32 cellular contexts compared by ENCODE assay signal in the genomic region with DNA sequence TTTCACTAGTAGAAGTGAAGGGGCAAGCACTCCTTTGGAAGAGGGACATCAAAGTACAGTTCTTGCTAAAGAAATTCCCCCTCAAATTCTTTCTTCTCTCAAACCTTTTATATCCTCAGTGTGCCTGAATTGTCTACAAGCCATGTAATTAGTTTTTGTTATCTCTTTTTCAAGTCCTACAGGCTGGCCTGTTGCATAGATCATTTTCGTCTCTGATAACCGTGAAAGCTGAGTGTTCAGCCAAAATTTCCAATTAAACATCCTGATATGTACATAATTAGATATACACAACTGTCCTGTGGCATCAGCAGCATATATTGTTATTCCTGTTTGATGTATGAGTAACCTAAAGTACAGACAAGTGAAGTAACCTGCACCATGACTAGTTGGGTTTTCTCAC.
"Had no signal": no experiment of that assay in that cellular context is flagged by ENCODE, and none has a peak within 500 bp of the region (broad histone marks: within the 10 kb centered on the region; RNA-seq: fewer than 3 reads in every experiment).

No MANE protein-coding gene starts in this region.

- H3K4me3 ChIP-seq: adrenal gland, ascending aorta, body of pancreas, breast epithelium, cardiac muscle cell had no signal

- H3K27ac ChIP-seq: adrenal gland, ascending aorta, body of pancreas, brain microvascular endothelial cell, breast epithelium, cardiac muscle cell had no signal

- H3K4me1 ChIP-seq: adrenal gland, ascending aorta, body of pancreas, breast epithelium had no signal

- DNase-seq: activated effector memory CD4-positive, alpha-beta T cell treated with anti-CD3 and anti-CD28 coated beads, Interleukin-2, amount 50 U/mL, for 16 hours; activated effector memory CD4-positive, alpha-beta T cell treated with Interleukin-2 at 50 U/mL for 16 hours; activated gamma-delta T cell; activated gamma-delta T cell treated with Interleukin-2 at 50 U/mL for 16 hours; activated naive CD4-positive, alpha-beta T cell; activated naive CD4-positive, alpha-beta T cell treated with anti-CD3 and anti-CD28 coated beads for 36 hours; activated naive CD4-positive, alpha-beta T cell treated with anti-CD3 and anti-CD28 coated beads, Interleukin-2, amount 10 ng/mL, durations not matched to agents 7 days and 5 days; activated naive CD4-positive, alpha-beta T cell treated with anti-CD3 and anti-CD28 coated beads, Interleukin-2, amount 50 U/mL, for 16 hours; activated naive CD4-positive, alpha-beta T cell treated with Interleukin-2 at 50 U/mL for 16 hours; activated naive CD8-positive, alpha-beta T cell treated with anti-CD3 and anti-CD28 coated beads for 36 hours; activated naive CD8-positive, alpha-beta T cell treated with anti-CD3 and anti-CD28 coated beads, Interleukin-2, amount 10 ng/mL, durations not matched to agents 7 days and 5 days; activated naive CD8-positive, alpha-beta T cell treated with anti-CD3 and anti-CD28 coated beads, Interleukin-2, amount 50 U/mL, for 24 hours; activated T-cell treated with anti-CD3 and anti-CD28 coated beads, Interleukin-2, amount 50 U/mL, for 1 hour; activated T-cell treated with anti-CD3 and anti-CD28 coated beads, Interleukin-2, amount 50 U/mL, for 24 hours; activated T-cell treated with anti-CD3 and anti-CD28 coated beads, Interleukin-2, amount 50 U/mL, for 4 hours; activated T-cell treated with anti-CD3 and anti-CD28 coated beads, Interleukin-2, amount 50 U/mL, for 48 hours; activated T-cell treated with anti-CD3 and anti-CD28 coated beads, Interleukin-2, amount 50 U/mL, for 72 hours; adrenal gland; amniotic stem cell; amygdala; anterior cingulate cortex; aorta; body of pancreas; brain microvascular endothelial cell; caudate nucleus; central memory CD4-positive, alpha-beta T cell; cerebellar nuclear complex had no signal

- H3K9me3 ChIP-seq: adrenal gland, ascending aorta, body of pancreas, breast epithelium had no signal

- ATAC-seq: activated naive CD4-positive, alpha-beta T cell treated with anti-CD3 and anti-CD28 coated beads, Interleukin-2, amount 50 U/mL, for 72 hours; activated naive CD8-positive, alpha-beta T cell treated with anti-CD3 and anti-CD28 coated beads, Interleukin-2, amount 50 U/mL, for 24 hours; activated T-cell treated with anti-CD3 and anti-CD28 coated beads, Interleukin-2, amount 50 U/mL, for 4 hours; activated T-cell treated with anti-CD3 and anti-CD28 coated beads, Interleukin-2, amount 50 U/mL, for 72 hours; activated T-helper 17 cell treated with anti-CD3 and anti-CD28 coated beads, Interleukin-2, amount 50 U/mL, for 72 hours; body of pancreas had no signal

- H3K36me3 ChIP-seq: adrenal gland, ascending aorta, brain microvascular endothelial cell, breast epithelium, cardiac muscle cell had no signal

- H3K27me3 ChIP-seq: adrenal gland, ascending aorta, body of pancreas, brain microvascular endothelial cell, breast epithelium, cardiac muscle cell had no signal
